14 cellular contexts compared by ENCODE assay signal in the genomic region with DNA sequence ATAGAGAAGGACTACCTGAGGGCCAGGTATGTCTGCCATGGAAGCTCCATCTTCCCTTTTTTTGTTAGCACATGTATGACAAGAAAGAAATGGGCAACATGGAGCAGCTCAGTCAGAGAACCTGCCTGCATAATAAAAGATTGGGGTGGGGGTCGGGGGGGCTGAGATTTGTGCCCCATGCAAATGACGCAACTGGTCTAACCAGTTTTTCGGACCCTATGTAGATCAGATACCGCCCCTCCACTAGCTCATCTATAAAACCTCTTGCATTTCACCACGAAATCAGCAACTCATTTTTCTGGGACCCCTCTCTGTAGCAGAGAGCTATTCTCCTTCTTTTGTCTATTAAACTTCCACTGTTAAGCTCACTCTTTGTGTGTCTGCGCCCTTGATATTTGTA.
DNase-seq lines count a peak whose midpoint lies in the region; ATAC-seq and TF ChIP-seq lines count a peak whose summit lies in the region.
"Had no signal": no experiment of that assay in that cellular context is flagged by ENCODE, and none has a peak within 500 bp of the region (broad histone marks: within the 10 kb centered on the region; RNA-seq: fewer than 3 reads in every experiment).

No MANE protein-coding gene starts in this region.

- CTCF ChIA-PET in CD4-positive, alpha-beta T cell (lab: Charles Lee): no interaction called here

- H3K9me3 ChIP-seq in HUES6 (ENCODE audit: control insufficient read depth, insufficient read depth, low read depth, low read length) (no peaks in the 10 kb centered on the region), OCI-LY1 (ENCODE audit: low read length) (no peaks in the 10 kb centered on the region)
- H3K9me3 ChIP-seq in CD4-positive, alpha-beta T cell (ENCODE audit: control insufficient read depth, low read length): no peaks in the 10 kb centered on the region
- H3K9me3 ChIP-seq: A549, BE2C, Caco-2 had no signal

- H3K9me3 Mint-ChIP-seq in GM23338: no peaks in the 10 kb centered on the region
- peaks cover 2% of the 10 kb centered on the region for H3K9me3 Mint-ChIP-seq in CD4-positive, alpha-beta T cell
- H3K9me3 Mint-ChIP-seq: CD8-positive, alpha-beta T cell had no signal

- POLR2A ChIA-PET in CD4-positive, alpha-beta T cell (lab: Charles Lee): no interaction called here

- H2AFZ ChIP-seq in GM23338 (peak overlapping the region; percentile 45; the same call in 1 of the 2 replicates), OCI-LY1 (ENCODE audit: low read length) (no peak overlapping the region)

- H3F3A ChIP-seq in GM23338 (replicated peaks; ENCODE audit: low read depth): no peaks in the 10 kb centered on the region
- H3F3A ChIP-seq in OCI-LY1 (ENCODE audit: insufficient read depth, low read length): no peaks in the 10 kb centered on the region

- DNase-seq in GM23338 (ENCODE audit: low spot score) (peak; percentile 67), iPS DF 4.7 (ENCODE audit: extremely low read depth, low spot score) (peak; percentile 7)
- no peak for DNase-seq in CD4-positive, alpha-beta T cell
- DNase-seq: BE2C; Caco-2; CD8-positive, alpha-beta T cell; DMS53; H7 had no signal

- H3K79me2 ChIP-seq in GM23338 (replicated peaks; ENCODE audit: insufficient read depth) (no peaks in the 10 kb centered on the region), OCI-LY1 (ENCODE audit: insufficient read depth, low read length) (no peaks in the 10 kb centered on the region)

- H3K9ac ChIP-seq in HUES6 (ENCODE audit: low read length) (no peak overlapping the region), OCI-LY1 (ENCODE audit: low read length) (no peak overlapping the region)

- no peaks in the 10 kb centered on the region for H3K36me3 ChIP-seq in GM23338 (ENCODE audit: insufficient read depth)
- H3K36me3 ChIP-seq in HUES6 (ENCODE audit: control insufficient read depth, insufficient read depth, low read length): no peaks in the 10 kb centered on the region
- no peaks in the 10 kb centered on the region for H3K36me3 ChIP-seq in OCI-LY1 (ENCODE audit: insufficient read depth, low read length)
- H3K36me3 ChIP-seq: BE2C had no signal

- no peak overlapping the region for H3K27ac Mint-ChIP-seq in GM23338
- H3K27ac Mint-ChIP-seq in CD4-positive, alpha-beta T cell: no peak overlapping the region
- H3K27ac Mint-ChIP-seq: CD8-positive, alpha-beta T cell had no signal

- H3K4me1 Mint-ChIP-seq in GM23338: peaks cover 11% of the 10 kb centered on the region
- H3K4me1 Mint-ChIP-seq in CD4-positive, alpha-beta T cell (ENCODE audit: low read depth): no peaks in the 10 kb centered on the region

- H4K20me1 ChIP-seq in GM23338 (replicated peaks; ENCODE audit: insufficient read depth) (no peaks in the 10 kb centered on the region), OCI-LY1 (ENCODE audit: insufficient read depth, low read length) (no peaks in the 10 kb centered on the region)

- H3K9me2 ChIP-seq in GM23338 (ENCODE audit: insufficient read depth) (no peaks in the 10 kb centered on the region), OCI-LY1 (ENCODE audit: low read depth, low read length) (no peaks in the 10 kb centered on the region)

- H3K4me3 ChIP-seq in GM23338: no peak overlapping the region
- H3K4me3 ChIP-seq in HUES6 (ENCODE audit: low read depth, low read length): no peak overlapping the region
- no peak overlapping the region for H3K4me3 ChIP-seq in OCI-LY1 (ENCODE audit: low read depth, low read length, poor library complexity, severe bottlenecking)
- H3K4me3 ChIP-seq: A549 had no signal

- H3K4me2 ChIP-seq in GM23338 (peak overlapping the region; percentile 68), OCI-LY1 (ENCODE audit: low read length) (peak overlapping the region; percentile 25; the same call in 1 of the 2 replicates)
- H3K4me2 ChIP-seq: A549 had no signal

- H3K27me3 Mint-ChIP-seq in GM23338 (ENCODE audit: insufficient read depth, low read depth, poor library complexity): no peaks in the 10 kb centered on the region
- H3K27me3 Mint-ChIP-seq in CD4-positive, alpha-beta T cell: no peaks in the 10 kb centered on the region

- H3K4me3 Mint-ChIP-seq in GM23338: no peak overlapping the region
- H3K4me3 Mint-ChIP-seq in CD4-positive, alpha-beta T cell: no peak overlapping the region
- H3K4me3 Mint-ChIP-seq: CD8-positive, alpha-beta T cell had no signal

- no peaks in the 10 kb centered on the region; the same call in 2 of the 3 replicates for H3K36me3 Mint-ChIP-seq in GM23338 (ENCODE audit: low read depth)
- no peaks in the 10 kb centered on the region for H3K36me3 Mint-ChIP-seq in CD4-positive, alpha-beta T cell (ENCODE audit: low read depth)
- H3K36me3 Mint-ChIP-seq: CD8-positive, alpha-beta T cell had no signal

- H3K27me3 ChIP-seq in GM23338 (ENCODE audit: insufficient read depth): no peaks in the 10 kb centered on the region
- H3K27me3 ChIP-seq in HUES6 (ENCODE audit: control insufficient read depth, insufficient read depth, low read length): no peaks in the 10 kb centered on the region
- H3K27me3 ChIP-seq in OCI-LY1 (ENCODE audit: insufficient read depth, low read length): no peaks in the 10 kb centered on the region
- H3K27me3 ChIP-seq in CD4-positive, alpha-beta T cell (ENCODE audit: control insufficient read depth, insufficient read depth, low read length): no peaks in the 10 kb centered on the region
- H3K27me3 ChIP-seq: BE2C had no signal

- peaks cover 7% of the 10 kb centered on the region for H3K4me1 ChIP-seq in GM23338 (ENCODE audit: insufficient read depth)
- H3K4me1 ChIP-seq in HUES6 (ENCODE audit: control insufficient read depth, insufficient read depth, low read length): peaks cover 11% of the 10 kb centered on the region; the same call in 1 of the 2 replicates
- peaks cover 42% of the 10 kb centered on the region for H3K4me1 ChIP-seq in OCI-LY1 (ENCODE audit: insufficient read depth, low read length, severe bottlenecking)
- H3K4me1 ChIP-seq: A549, BE2C, Caco-2 had no signal

- ATAC-seq in GM23338 (peak; percentile 28; the same call in 2 of the 3 replicates), HG03196 (IDR thresholded peaks at IDR 0.05; ENCODE audit: unreplicated experiment) (no peak), HG03469 (IDR thresholded peaks at IDR 0.05; ENCODE audit: unreplicated experiment) (no peak)
- ATAC-seq in CD4-positive, alpha-beta T cell (ENCODE audit: poor library complexity): no peak
- ATAC-seq: A549; CD8-positive, alpha-beta T cell had no signal

- no peak for TF ChIP-seq CTCF in GM23338 (conservative IDR thresholded peaks at IDR 0.05; ENCODE audit: low read depth in 2 of 2)
- no peak for TF ChIP-seq CTCF in OCI-LY1 (IDR thresholded peaks at IDR 0.05; ENCODE audit: low read length)
- no peak for TF ChIP-seq CTCF in CD4-positive, alpha-beta T cell (IDR thresholded peaks at IDR 0.05)

- peak overlapping the region; percentile 56; the same call in 1 of the 2 replicates for H3K27ac ChIP-seq in GM23338 (ENCODE audit: low read depth)
- H3K27ac ChIP-seq in HUES6 (ENCODE audit: low read depth, low read length): peak overlapping the region; percentile 53
- no peak overlapping the region for H3K27ac ChIP-seq in OCI-LY1 (ENCODE audit: low read depth, low read length, poor library complexity, severe bottlenecking)
- H3K27ac ChIP-seq in CD4-positive, alpha-beta T cell (ENCODE audit: low read depth, low read length): no peak overlapping the region
- H3K27ac ChIP-seq: A549, C4-2B had no signal

- intact Hi-C loops in CD4-positive, alpha-beta T cell (cut with DNase I, micrococcal nuclease): no loop called here

TF ChIP-seq in GM23338, 12 proteins besides CTCF, POLR2A, EP300 and RAD21 (continues in another document):
- no peak for TF ChIP-seq EZH2phosphoT487 (IDR thresholded peaks at IDR 0.05; ENCODE audit: unreplicated experiment)

Comparison
In these comparisons a context has a peak if more than half of its experiments do, and no peak if none do; other contexts are left out.
1. DNase-seq: peak in GM23338 (single experiment) and iPS DF 4.7 (single experiment); none in CD4-positive, alpha-beta T cell (0 of 10).
2. H3K27ac ChIP-seq: peak in GM23338 (single experiment) and HUES6 (single experiment); none in OCI-LY1 (single experiment) and CD4-positive, alpha-beta T cell (single experiment).